In genomic region chr15:91186892-91187644, GRCh38 we compare ENCODE assay signal across 9 cellular contexts.
DNase-seq lines count a peak whose midpoint lies in the region; ATAC-seq lines count a peak whose summit lies in the region.
"Had no signal": no experiment of that assay in that cellular context is flagged by ENCODE, and none has a peak within 500 bp of the region (broad histone marks: within the 10 kb centered on the region; RNA-seq: fewer than 3 reads in every experiment).

No MANE protein-coding gene starts in this region.

- no peaks in the 10 kb centered on the region for H3K4me1 ChIP-seq in neuronal stem cell (ENCODE audit: control insufficient read depth in 2 of 2, insufficient read depth in 1 of 2, low read depth in 1 of 2, low read length in 2 of 2)

- no peak overlapping the region for H3K4ac ChIP-seq in neuronal stem cell (ENCODE audit: low read length)

- no peak overlapping the region for H3K14ac ChIP-seq in neuronal stem cell (ENCODE audit: low read length)

- H3K27ac ChIP-seq in neuronal stem cell (replicated peaks; ENCODE audit: low read length), result no peak overlapping the region

- no peak overlapping the region for H2BK5ac ChIP-seq in neuronal stem cell (ENCODE audit: low read length)

- H2AK5ac ChIP-seq in neuronal stem cell (ENCODE audit: low read depth, low read length), result no peak overlapping the region

- H3K9me3 ChIP-seq in neuronal stem cell (replicated peaks in 1 of 2; ENCODE audit: control insufficient read depth in 2 of 2, insufficient read depth in 1 of 2, low read depth in 1 of 2, low read length in 2 of 2) (no peaks in the 10 kb centered on the region), MG63 (no peaks in the 10 kb centered on the region)

- H4K91ac ChIP-seq in neuronal stem cell (ENCODE audit: low read depth, low read length, poor library complexity), result no peak overlapping the region

- no peak overlapping the region for H2BK120ac ChIP-seq in neuronal stem cell (ENCODE audit: low read depth, low read length)

- no peaks in the 10 kb centered on the region for H3K36me3 ChIP-seq in neuronal stem cell (replicated peaks in 1 of 2; ENCODE audit: control insufficient read depth in 2 of 2, insufficient read depth in 2 of 2, low read length in 2 of 2)
- no peaks in the 10 kb centered on the region for H3K36me3 ChIP-seq in MG63

- no peak overlapping the region for H2AFZ ChIP-seq in neuronal stem cell (ENCODE audit: low read length)

- no peaks in the 10 kb centered on the region for H3K27me3 ChIP-seq in neuronal stem cell (ENCODE audit: control insufficient read depth in 3 of 3, insufficient read depth in 3 of 3, low read depth in 1 of 3, low read length in 3 of 3)
- peaks cover 11% of the 10 kb centered on the region for H3K27me3 ChIP-seq in MG63

- no peak overlapping the region for H3K18ac ChIP-seq in neuronal stem cell (ENCODE audit: low read length)

- DNase-seq in SKM-1 treated with dmso at 0.1 percent for 144 hours (lab: John Stamatoyannopoulos, UW; ENCODE audit: unreplicated experiment), result peak; percentile 8
- no peak for DNase-seq in SKM-1 (lab: John Stamatoyannopoulos, UW; ENCODE audit: unreplicated experiment)
- peak; percentile 34 for DNase-seq in NCI-H226
- peak; percentile 61 for DNase-seq in cerebellum (ENCODE audit: low spot score)
- DNase-seq in neuronal stem cell (ENCODE audit: low spot score), result peak; percentile 17
- no peak for DNase-seq in MG63
- DNase-seq in pons (ENCODE audit: low spot score), result no peak
- DNase-seq: NCI-H748 treated with DMSO at 0.1 percent for 48 hours had no signal

- WGBS in neuronal stem cell (ENCODE audit: extremely low coverage in 2 of 2, insufficient read length in 2 of 2, insufficient replicate concordance in 1 of 2), 2 donors, result no CpG with 5 or more reads among the region's 6 CpGs

- no peak for ATAC-seq in GM19467 (IDR thresholded peaks at IDR 0.05; ENCODE audit: unreplicated experiment)

- no peak overlapping the region for H4K8ac ChIP-seq in neuronal stem cell (ENCODE audit: low read depth, low read length)

- no peak overlapping the region for H3K4me2 ChIP-seq in neuronal stem cell (ENCODE audit: insufficient read depth, low read length, poor library complexity, severe bottlenecking)

- H3K4me3 ChIP-seq in neuronal stem cell (ENCODE audit: low read length in 2 of 2) (no peak overlapping the region), MG63 (no peak overlapping the region)

- H3K79me1 ChIP-seq in neuronal stem cell (ENCODE audit: low read depth, low read length), result no peaks in the 10 kb centered on the region

- H3K23ac ChIP-seq in neuronal stem cell (ENCODE audit: low read depth, low read length, poor library complexity), result no peak overlapping the region

- H2BK12ac ChIP-seq in neuronal stem cell (ENCODE audit: low read length), result no peak overlapping the region

- no peak overlapping the region for H3K9ac ChIP-seq in neuronal stem cell (ENCODE audit: low read depth, low read length, poor library complexity)

- no peak overlapping the region for H2BK15ac ChIP-seq in neuronal stem cell (ENCODE audit: low read length)

Comparison
In these comparisons a context has a peak if more than half of its experiments do, and no peak if none do; other contexts are left out.
1. DNase-seq: peak in SKM-1 treated with dmso at 0.1 percent for 144 hours (single experiment), NCI-H226 (single experiment), cerebellum (single experiment) and neuronal stem cell (single experiment); none in SKM-1 (single experiment), MG63 (single experiment) and pons (single experiment).